In genomic region chr13:107144432-107144831, GRCh38 we compare ENCODE assay signal across 15 cellular contexts.
DNase-seq lines count a peak whose midpoint lies in the region; ATAC-seq, FAIRE-seq and TF ChIP-seq lines count a peak whose summit lies in the region.
"Had no signal": no experiment of that assay in that cellular context is flagged by ENCODE, and none has a peak within 500 bp of the region (broad histone marks: within the 10 kb centered on the region; RNA-seq: fewer than 3 reads in every experiment).

No MANE protein-coding gene starts in this region.

- H3K4me3 ChIP-seq in Caco-2 (ENCODE audit: low read depth, low read length), result no peak overlapping the region
- no peak overlapping the region for H3K4me3 ChIP-seq in cardiac fibroblast (replicated peaks in 1 of 2; ENCODE audit: low read depth in 2 of 2, low read length in 2 of 2)
- H3K4me3 ChIP-seq in colonic mucosa, result no peak overlapping the region

- H3K9ac ChIP-seq in colonic mucosa (ENCODE audit: low read depth in 2 of 2, low read length in 2 of 2), result no peak overlapping the region

- H3K27ac Mint-ChIP-seq in Caco-2 (ENCODE audit: unreplicated experiment), result no peak overlapping the region
- H3K27ac Mint-ChIP-seq: activated CD8-positive, alpha-beta T cell treated with anti-CD3 and anti-CD28 coated beads for 36 hours; CD4-positive, alpha-beta T cell; memory B cell; T-helper 1 cell treated with Interleukin-12 subunit alpha and Interleukin-12 subunit beta and Interleukin-4 antibody, amounts not matched to agents 30 μg/mL and 1 μg/mL, for 36 hours had no signal

- no peak for ATAC-seq in HG03342 (IDR thresholded peaks at IDR 0.05; ENCODE audit: unreplicated experiment)
- ATAC-seq: activated CD8-positive, alpha-beta T cell treated with anti-CD3 and anti-CD28 coated beads for 36 hours had no signal

- peak; percentile 24 to 45 for TF ChIP-seq CTCF in Caco-2 (IDR thresholded peaks at IDR 0.05; ENCODE audit: insufficient read depth in 1 of 2, low read depth in 1 of 2, low read length in 1 of 2, severe bottlenecking in 1 of 2, unreplicated experiment in 1 of 2)
- no peak for TF ChIP-seq CTCF in cardiac fibroblast (IDR thresholded peaks at IDR 0.05; ENCODE audit: low read depth, low read length)
- TF ChIP-seq CTCF in colonic mucosa (IDR thresholded peaks at IDR 0.05), result no peak

- no peak overlapping the region for H3K27ac ChIP-seq in colonic mucosa

- H3K4me1 ChIP-seq in Caco-2, result 0 out of 2 replicates have a peak, but pooled peaks cover 3% of the 10 kb centered on the region
- H3K4me1 ChIP-seq in colonic mucosa, result no peaks in the 10 kb centered on the region

- FAIRE-seq in RCC 7860 (lab: Jason Lieb, UNC), result no peak

- H3K36me3 Mint-ChIP-seq in Caco-2 (ENCODE audit: insufficient read depth, unreplicated experiment), result no peaks in the 10 kb centered on the region
- H3K36me3 Mint-ChIP-seq: memory B cell had no signal

- H3K27me3 Mint-ChIP-seq in Caco-2 (ENCODE audit: insufficient read depth, unreplicated experiment), result no peaks in the 10 kb centered on the region
- H3K27me3 Mint-ChIP-seq: activated CD8-positive, alpha-beta T cell treated with anti-CD3 and anti-CD28 coated beads for 36 hours; CD4-positive, alpha-beta T cell; memory B cell had no signal

- DNase-seq in Caco-2, result no peak
- peak; percentile 1 to 41 for DNase-seq in Kasumi-1 (lab: John Stamatoyannopoulos, UW)
- DNase-seq in cardiac fibroblast (ENCODE audit: low read depth in 2 of 2), result peak; percentile 0 to 3
- DNase-seq in left kidney (ENCODE audit: low read depth, low spot score), result peak; percentile 19
- DNase-seq in colonic mucosa, result no peak
- DNase-seq in RCC 7860 (ENCODE audit: low spot score), result no peak
- no peak for DNase-seq in GM19240 (ENCODE audit: insufficient read length, low spot score)
- DNase-seq: activated CD8-positive, alpha-beta T cell treated with anti-CD3 and anti-CD28 coated beads for 36 hours; activated naive CD4-positive, alpha-beta T cell treated with Interleukin-2 at 50 U/mL for 16 hours; CD4-positive, alpha-beta T cell; glutamatergic neuron; NCI-H1092 treated with DMSO at 0.1 percent for 48 hours had no signal

- H3K36me3 ChIP-seq in Caco-2 (ENCODE audit: control insufficient read depth, insufficient read depth, low read length) (no peaks in the 10 kb centered on the region), colonic mucosa (no peaks in the 10 kb centered on the region)

- POLR2A ChIA-PET in Caco-2 (lab: Charles Lee), result no interaction called here

- H3K9me3 ChIP-seq in Caco-2, result peaks cover 7% of the 10 kb centered on the region; the same call in 1 of the 2 replicates
- no peaks in the 10 kb centered on the region for H3K9me3 ChIP-seq in colonic mucosa

- H3K27me3 ChIP-seq in Caco-2 (replicated peaks; ENCODE audit: control insufficient read depth, insufficient read depth, low read length) (no peaks in the 10 kb centered on the region), colonic mucosa (no peaks in the 10 kb centered on the region)

- H3K9me3 Mint-ChIP-seq in Caco-2 (ENCODE audit: unreplicated experiment), result peaks cover 12% of the 10 kb centered on the region
- H3K9me3 Mint-ChIP-seq: activated CD8-positive, alpha-beta T cell treated with anti-CD3 and anti-CD28 coated beads for 36 hours; CD4-positive, alpha-beta T cell; T-helper 1 cell treated with Interleukin-12 subunit alpha and Interleukin-12 subunit beta and Interleukin-4 antibody, amounts not matched to agents 30 μg/mL and 1 μg/mL, for 36 hours had no signal

- no TSS peak for BruUV-seq in Caco-2 (replicated peaks; lab: Mats Ljungman, UMichigan)

- CTCF ChIA-PET in Caco-2 (lab: Charles Lee), result no interaction called here

- intact Hi-C loops in Caco-2 (cut with micrococcal nuclease; ENCODE audit: unreplicated experiment), result loop anchor here (10.0 kb wide), 1 partner anchor 1730 kb away; no protein-coding TSS in a partner anchor
- intact Hi-C loops in colonic mucosa (cut with DNase I), result no loop called here

- H3K4me1 Mint-ChIP-seq in Caco-2 (ENCODE audit: low read depth, unreplicated experiment), result no peaks in the 10 kb centered on the region
- H3K4me1 Mint-ChIP-seq: memory B cell had no signal

- H3K4me3 Mint-ChIP-seq in Caco-2 (ENCODE audit: unreplicated experiment), result no peak overlapping the region
- H3K4me3 Mint-ChIP-seq: activated CD8-positive, alpha-beta T cell treated with anti-CD3 and anti-CD28 coated beads for 36 hours; CD4-positive, alpha-beta T cell; memory B cell; T-helper 1 cell treated with Interleukin-12 subunit alpha and Interleukin-12 subunit beta and Interleukin-4 antibody, amounts not matched to agents 30 μg/mL and 1 μg/mL, for 36 hours had no signal

Comparison
In these comparisons a context has a peak if more than half of its experiments do, and no peak if none do; other contexts are left out.
1. DNase-seq: peak in Kasumi-1 (2 of 2), cardiac fibroblast (2 of 2) and left kidney (single experiment); none in Caco-2 (0 of 2), colonic mucosa (single experiment), RCC 7860 (single experiment) and GM19240 (single experiment).
2. CTCF ChIP-seq: peak in Caco-2 (2 of 2); none in cardiac fibroblast (single experiment) and colonic mucosa (single experiment).